ENCODE assay signal across 29 cellular contexts in the genomic region with DNA sequence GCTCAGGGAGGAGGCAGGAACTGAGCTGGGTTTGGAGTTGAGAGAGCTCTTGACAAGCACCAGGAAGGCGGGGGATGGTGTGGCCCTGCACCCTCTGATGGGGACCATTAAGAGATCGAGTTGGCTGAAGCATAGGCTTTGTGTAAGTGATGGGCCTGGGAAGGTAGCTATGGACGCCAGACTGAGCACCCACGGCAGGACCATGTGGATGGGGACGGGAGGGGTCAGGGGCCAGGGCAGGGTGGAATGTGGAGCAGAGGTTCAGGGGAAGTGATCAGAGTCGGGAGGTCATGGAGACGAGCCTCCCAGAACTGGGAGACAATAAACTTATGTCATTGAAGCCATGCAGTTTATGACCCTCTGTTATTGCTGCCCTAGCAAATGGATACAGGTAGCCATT.
"Had no signal": no experiment of that assay in that cellular context is flagged by ENCODE, and none has a peak within 500 bp of the region (broad histone marks: within the 10 kb centered on the region; RNA-seq: fewer than 3 reads in every experiment).

No MANE protein-coding gene starts in this region.

- H3K27me3 Mint-ChIP-seq: dendritic cell treated with granulocyte-macrophage colony-stimulating factor and Interleukin-4, amounts not matched to agents 40 ng/mL and 50 ng/mL, for 4 days; effector memory CD8-positive, alpha-beta T cell had no signal

- H3K4me1 ChIP-seq: colonic mucosa, esophagus muscularis mucosa, gastrocnemius medialis, gastroesophageal sphincter, heart left ventricle, heart right ventricle had no signal

- H3K4me3 Mint-ChIP-seq: dendritic cell treated with granulocyte-macrophage colony-stimulating factor and Interleukin-4, amounts not matched to agents 40 ng/mL and 50 ng/mL, for 4 days; effector memory CD8-positive, alpha-beta T cell; endodermal cell had no signal

- H3K4me1 Mint-ChIP-seq: endodermal cell had no signal

- H3K4me3 ChIP-seq: colonic mucosa, coronary artery, dorsolateral prefrontal cortex, esophagus muscularis mucosa, esophagus squamous epithelium, gastrocnemius medialis, gastroesophageal sphincter, heart left ventricle, heart right ventricle had no signal

- H3K9me3 ChIP-seq: colonic mucosa, esophagus squamous epithelium, gastrocnemius medialis, heart left ventricle, heart right ventricle had no signal

- H3K36me3 ChIP-seq: colonic mucosa, esophagus muscularis mucosa, esophagus squamous epithelium, gastrocnemius medialis, gastroesophageal sphincter, heart left ventricle, heart right ventricle had no signal

- H3K27me3 ChIP-seq: colonic mucosa, esophagus muscularis mucosa, esophagus squamous epithelium, foreskin keratinocyte, gastrocnemius medialis, gastroesophageal sphincter, heart left ventricle had no signal

- FAIRE-seq: colon, endometrium, endothelial cell of umbilical vein, frontal cortex had no signal

- H3K27ac ChIP-seq: colonic mucosa, coronary artery, dorsolateral prefrontal cortex, epithelial cell of prostate, esophagus muscularis mucosa, esophagus squamous epithelium, foreskin keratinocyte, gastrocnemius medialis, gastroesophageal sphincter, heart left ventricle, heart right ventricle had no signal

- ATAC-seq: effector memory CD8-positive, alpha-beta T cell; esophagus mucosa; foreskin keratinocyte; gastrocnemius medialis; gastroesophageal sphincter; heart left ventricle; heart right ventricle had no signal

- DNase-seq: colonic mucosa; cortex of kidney; dermis blood vessel endothelial cell; dorsolateral prefrontal cortex; effector CD4-positive, alpha-beta T cell; effector CD8-positive, alpha-beta T cell; effector memory CD4-positive, alpha-beta T cell; effector memory CD8-positive, alpha-beta T cell; endodermal cell; erythroblast; esophagus squamous epithelium; foreskin fibroblast; foreskin keratinocyte; foreskin melanocyte; gastrocnemius medialis; glutamatergic neuron; head of caudate nucleus; heart left ventricle; heart right ventricle had no signal

- H3K27ac Mint-ChIP-seq: dendritic cell treated with granulocyte-macrophage colony-stimulating factor and Interleukin-4, amounts not matched to agents 40 ng/mL and 50 ng/mL, for 4 days; effector memory CD8-positive, alpha-beta T cell; endodermal cell had no signal
